2 cellular contexts compared by ENCODE assay signal in the genomic region with DNA sequence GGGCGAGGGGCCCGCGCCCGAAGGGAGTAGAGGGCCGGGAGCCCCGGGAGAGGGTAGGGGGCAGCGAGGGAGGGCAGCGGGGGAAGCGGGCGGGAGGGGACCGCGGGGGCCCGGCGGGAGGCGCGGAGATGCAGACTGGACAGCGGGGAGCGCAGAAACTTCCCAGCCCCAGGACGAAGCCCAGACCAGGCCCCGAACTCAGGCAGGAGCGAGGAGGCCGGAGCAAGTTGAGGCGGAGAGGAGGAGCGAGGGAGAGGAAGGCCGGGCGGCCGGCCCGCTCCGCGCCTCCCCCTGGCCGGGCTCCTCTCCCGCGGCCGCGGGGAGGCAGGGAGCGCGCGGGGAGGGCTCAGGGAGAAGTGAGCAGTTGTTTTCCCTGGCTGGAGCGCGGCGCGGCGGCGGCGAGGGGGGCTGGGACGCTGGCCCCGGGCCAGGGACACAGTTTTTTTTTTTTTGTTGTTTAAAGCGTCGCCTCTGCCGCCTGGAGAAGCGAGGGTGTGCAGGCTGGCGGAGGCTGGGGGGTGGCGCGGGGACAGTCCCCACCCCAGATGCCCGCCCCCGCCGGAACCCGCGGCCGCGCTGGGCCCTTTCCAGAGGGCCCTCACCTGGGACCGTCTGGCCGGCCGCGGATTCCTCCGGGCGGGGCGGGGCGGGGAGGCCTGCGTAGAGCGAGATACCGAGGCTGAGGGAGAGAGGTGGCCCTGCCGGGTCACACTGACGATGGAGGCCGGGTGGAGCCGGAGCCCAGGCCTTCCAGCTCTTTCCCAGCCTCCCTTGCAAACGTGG.
TF ChIP-seq lines count a peak whose summit lies in the region.

A gene (minus strand): TSS at position 358 of the 783 bp plus-strand sequence. CDS start 400 bp downstream, outside the sequence.

TF ChIP-seq in HEK293, 187 proteins besides CTCF, POLR2A, EP300 and RAD21 (continued from another document):
- TF ChIP-seq ZNF416 (tag by site-specific recombination; IDR thresholded peaks at IDR 0.05) (no peak), KLF8 (tag by site-specific recombination; IDR thresholded peaks at IDR 0.05) (peak; percentile 45; the same call in 1 of the 2 replicates), SP3 (tag by site-specific recombination; IDR thresholded peaks at IDR 0.05) (peak; percentile 31), ZNF776 (tag by site-specific recombination; IDR thresholded peaks at IDR 0.05; ENCODE audit: borderline replicate concordance) (no peak), ZNF596 (tag by site-specific recombination; IDR thresholded peaks at IDR 0.05) (no peak), ZNF610 (tag by site-specific recombination; IDR thresholded peaks at IDR 0.05; ENCODE audit: borderline replicate concordance) (0 out of 2 replicates have a peak, but pooled peaks have one; percentile 7), GFI1B (tag by site-specific recombination; IDR thresholded peaks at IDR 0.05) (no peak), ZNF155 (tag by site-specific recombination; IDR thresholded peaks at IDR 0.05) (no peak), ZNF837 (tag by site-specific recombination; IDR thresholded peaks at IDR 0.05) (no peak), GLIS2 (tag by site-specific recombination; IDR thresholded peaks at IDR 0.05) (peak; percentile 40), ZBTB8A (tag by site-specific recombination; IDR thresholded peaks at IDR 0.05) (peak; percentile 52; the same call in 1 of the 2 replicates), ZSCAN30 (tag by site-specific recombination; IDR thresholded peaks at IDR 0.05) (peak; percentile 78), ZBTB48 (tag by site-specific recombination; IDR thresholded peaks at IDR 0.05) (peak; percentile 62), PRDM1 (tag by site-specific recombination; IDR thresholded peaks at IDR 0.05) (no peak), IKZF3 (tag by site-specific recombination; IDR thresholded peaks at IDR 0.05) (peak; percentile 76)
- TF ChIP-seq, protein P1, sequence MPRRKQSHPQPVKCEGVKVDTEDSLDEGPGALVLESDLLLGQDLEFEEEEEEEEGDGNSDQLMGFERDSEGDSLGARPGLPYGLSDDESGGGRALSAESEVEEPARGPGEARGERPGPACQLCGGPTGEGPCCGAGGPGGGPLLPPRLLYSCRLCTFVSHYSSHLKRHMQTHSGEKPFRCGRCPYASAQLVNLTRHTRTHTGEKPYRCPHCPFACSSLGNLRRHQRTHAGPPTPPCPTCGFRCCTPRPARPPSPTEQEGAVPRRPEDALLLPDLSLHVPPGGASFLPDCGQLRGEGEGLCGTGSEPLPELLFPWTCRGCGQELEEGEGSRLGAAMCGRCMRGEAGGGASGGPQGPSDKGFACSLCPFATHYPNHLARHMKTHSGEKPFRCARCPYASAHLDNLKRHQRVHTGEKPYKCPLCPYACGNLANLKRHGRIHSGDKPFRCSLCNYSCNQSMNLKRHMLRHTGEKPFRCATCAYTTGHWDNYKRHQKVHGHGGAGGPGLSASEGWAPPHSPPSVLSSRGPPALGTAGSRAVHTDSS (tag by site-specific recombination; IDR thresholded peaks at IDR 0.05): peak; percentile 58
- TF ChIP-seq, protein P2, sequence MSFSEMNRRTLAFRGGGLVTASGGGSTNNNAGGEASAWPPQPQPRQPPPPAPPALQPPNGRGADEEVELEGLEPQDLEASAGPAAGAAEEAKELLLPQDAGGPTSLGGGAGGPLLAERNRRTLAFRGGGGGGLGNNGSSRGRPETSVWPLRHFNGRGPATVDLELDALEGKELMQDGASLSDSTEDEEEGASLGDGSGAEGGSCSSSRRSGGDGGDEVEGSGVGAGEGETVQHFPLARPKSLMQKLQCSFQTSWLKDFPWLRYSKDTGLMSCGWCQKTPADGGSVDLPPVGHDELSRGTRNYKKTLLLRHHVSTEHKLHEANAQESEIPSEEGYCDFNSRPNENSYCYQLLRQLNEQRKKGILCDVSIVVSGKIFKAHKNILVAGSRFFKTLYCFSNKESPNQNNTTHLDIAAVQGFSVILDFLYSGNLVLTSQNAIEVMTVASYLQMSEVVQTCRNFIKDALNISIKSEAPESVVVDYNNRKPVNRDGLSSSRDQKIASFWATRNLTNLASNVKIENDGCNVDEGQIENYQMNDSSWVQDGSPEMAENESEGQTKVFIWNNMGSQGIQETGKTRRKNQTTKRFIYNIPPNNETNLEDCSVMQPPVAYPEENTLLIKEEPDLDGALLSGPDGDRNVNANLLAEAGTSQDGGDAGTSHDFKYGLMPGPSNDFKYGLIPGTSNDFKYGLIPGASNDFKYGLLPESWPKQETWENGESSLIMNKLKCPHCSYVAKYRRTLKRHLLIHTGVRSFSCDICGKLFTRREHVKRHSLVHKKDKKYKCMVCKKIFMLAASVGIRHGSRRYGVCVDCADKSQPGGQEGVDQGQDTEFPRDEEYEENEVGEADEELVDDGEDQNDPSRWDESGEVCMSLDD (tag by site-specific recombination; IDR thresholded peaks at IDR 0.05): no peak
- TF ChIP-seq, protein P3, sequence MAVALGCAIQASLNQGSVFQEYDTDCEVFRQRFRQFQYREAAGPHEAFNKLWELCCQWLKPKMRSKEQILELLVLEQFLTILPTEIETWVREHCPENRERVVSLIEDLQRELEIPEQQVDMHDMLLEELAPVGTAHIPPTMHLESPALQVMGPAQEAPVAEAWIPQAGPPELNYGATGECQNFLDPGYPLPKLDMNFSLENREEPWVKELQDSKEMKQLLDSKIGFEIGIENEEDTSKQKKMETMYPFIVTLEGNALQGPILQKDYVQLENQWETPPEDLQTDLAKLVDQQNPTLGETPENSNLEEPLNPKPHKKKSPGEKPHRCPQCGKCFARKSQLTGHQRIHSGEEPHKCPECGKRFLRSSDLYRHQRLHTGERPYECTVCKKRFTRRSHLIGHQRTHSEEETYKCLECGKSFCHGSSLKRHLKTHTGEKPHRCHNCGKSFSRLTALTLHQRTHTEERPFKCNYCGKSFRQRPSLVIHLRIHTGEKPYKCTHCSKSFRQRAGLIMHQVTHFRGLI (tag by site-specific recombination; IDR thresholded peaks at IDR 0.05): no peak
- TF ChIP-seq, protein P4, sequence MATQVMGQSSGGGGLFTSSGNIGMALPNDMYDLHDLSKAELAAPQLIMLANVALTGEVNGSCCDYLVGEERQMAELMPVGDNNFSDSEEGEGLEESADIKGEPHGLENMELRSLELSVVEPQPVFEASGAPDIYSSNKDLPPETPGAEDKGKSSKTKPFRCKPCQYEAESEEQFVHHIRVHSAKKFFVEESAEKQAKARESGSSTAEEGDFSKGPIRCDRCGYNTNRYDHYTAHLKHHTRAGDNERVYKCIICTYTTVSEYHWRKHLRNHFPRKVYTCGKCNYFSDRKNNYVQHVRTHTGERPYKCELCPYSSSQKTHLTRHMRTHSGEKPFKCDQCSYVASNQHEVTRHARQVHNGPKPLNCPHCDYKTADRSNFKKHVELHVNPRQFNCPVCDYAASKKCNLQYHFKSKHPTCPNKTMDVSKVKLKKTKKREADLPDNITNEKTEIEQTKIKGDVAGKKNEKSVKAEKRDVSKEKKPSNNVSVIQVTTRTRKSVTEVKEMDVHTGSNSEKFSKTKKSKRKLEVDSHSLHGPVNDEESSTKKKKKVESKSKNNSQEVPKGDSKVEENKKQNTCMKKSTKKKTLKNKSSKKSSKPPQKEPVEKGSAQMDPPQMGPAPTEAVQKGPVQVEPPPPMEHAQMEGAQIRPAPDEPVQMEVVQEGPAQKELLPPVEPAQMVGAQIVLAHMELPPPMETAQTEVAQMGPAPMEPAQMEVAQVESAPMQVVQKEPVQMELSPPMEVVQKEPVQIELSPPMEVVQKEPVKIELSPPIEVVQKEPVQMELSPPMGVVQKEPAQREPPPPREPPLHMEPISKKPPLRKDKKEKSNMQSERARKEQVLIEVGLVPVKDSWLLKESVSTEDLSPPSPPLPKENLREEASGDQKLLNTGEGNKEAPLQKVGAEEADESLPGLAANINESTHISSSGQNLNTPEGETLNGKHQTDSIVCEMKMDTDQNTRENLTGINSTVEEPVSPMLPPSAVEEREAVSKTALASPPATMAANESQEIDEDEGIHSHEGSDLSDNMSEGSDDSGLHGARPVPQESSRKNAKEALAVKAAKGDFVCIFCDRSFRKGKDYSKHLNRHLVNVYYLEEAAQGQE (tag by site-specific recombination; IDR thresholded peaks at IDR 0.05): 0 out of 2 replicates have a peak, but pooled peaks have one; percentile 11

TF ChIP-seq in K562, 482 proteins besides CTCF, POLR2A, EP300 and RAD21 (continued from another document and continues in another):
- TF ChIP-seq, protein P5, sequence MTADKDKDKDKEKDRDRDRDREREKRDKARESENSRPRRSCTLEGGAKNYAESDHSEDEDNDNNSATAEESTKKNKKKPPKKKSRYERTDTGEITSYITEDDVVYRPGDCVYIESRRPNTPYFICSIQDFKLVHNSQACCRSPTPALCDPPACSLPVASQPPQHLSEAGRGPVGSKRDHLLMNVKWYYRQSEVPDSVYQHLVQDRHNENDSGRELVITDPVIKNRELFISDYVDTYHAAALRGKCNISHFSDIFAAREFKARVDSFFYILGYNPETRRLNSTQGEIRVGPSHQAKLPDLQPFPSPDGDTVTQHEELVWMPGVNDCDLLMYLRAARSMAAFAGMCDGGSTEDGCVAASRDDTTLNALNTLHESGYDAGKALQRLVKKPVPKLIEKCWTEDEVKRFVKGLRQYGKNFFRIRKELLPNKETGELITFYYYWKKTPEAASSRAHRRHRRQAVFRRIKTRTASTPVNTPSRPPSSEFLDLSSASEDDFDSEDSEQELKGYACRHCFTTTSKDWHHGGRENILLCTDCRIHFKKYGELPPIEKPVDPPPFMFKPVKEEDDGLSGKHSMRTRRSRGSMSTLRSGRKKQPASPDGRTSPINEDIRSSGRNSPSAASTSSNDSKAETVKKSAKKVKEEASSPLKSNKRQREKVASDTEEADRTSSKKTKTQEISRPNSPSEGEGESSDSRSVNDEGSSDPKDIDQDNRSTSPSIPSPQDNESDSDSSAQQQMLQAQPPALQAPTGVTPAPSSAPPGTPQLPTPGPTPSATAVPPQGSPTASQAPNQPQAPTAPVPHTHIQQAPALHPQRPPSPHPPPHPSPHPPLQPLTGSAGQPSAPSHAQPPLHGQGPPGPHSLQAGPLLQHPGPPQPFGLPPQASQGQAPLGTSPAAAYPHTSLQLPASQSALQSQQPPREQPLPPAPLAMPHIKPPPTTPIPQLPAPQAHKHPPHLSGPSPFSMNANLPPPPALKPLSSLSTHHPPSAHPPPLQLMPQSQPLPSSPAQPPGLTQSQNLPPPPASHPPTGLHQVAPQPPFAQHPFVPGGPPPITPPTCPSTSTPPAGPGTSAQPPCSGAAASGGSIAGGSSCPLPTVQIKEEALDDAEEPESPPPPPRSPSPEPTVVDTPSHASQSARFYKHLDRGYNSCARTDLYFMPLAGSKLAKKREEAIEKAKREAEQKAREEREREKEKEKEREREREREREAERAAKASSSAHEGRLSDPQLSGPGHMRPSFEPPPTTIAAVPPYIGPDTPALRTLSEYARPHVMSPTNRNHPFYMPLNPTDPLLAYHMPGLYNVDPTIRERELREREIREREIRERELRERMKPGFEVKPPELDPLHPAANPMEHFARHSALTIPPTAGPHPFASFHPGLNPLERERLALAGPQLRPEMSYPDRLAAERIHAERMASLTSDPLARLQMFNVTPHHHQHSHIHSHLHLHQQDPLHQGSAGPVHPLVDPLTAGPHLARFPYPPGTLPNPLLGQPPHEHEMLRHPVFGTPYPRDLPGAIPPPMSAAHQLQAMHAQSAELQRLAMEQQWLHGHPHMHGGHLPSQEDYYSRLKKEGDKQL (CRISPR knock-in tag; IDR thresholded peaks at IDR 0.05; ENCODE audit: borderline replicate concordance): no peak
- TF ChIP-seq, protein P6, sequence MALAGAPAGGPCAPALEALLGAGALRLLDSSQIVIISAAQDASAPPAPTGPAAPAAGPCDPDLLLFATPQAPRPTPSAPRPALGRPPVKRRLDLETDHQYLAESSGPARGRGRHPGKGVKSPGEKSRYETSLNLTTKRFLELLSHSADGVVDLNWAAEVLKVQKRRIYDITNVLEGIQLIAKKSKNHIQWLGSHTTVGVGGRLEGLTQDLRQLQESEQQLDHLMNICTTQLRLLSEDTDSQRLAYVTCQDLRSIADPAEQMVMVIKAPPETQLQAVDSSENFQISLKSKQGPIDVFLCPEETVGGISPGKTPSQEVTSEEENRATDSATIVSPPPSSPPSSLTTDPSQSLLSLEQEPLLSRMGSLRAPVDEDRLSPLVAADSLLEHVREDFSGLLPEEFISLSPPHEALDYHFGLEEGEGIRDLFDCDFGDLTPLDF (CRISPR knock-in tag; IDR thresholded peaks at IDR 0.05): no peak
- no peak for TF ChIP-seq ZNF408 (CRISPR knock-in tag; IDR thresholded peaks at IDR 0.05; ENCODE audit: low read depth)
- TF ChIP-seq, protein P7, sequence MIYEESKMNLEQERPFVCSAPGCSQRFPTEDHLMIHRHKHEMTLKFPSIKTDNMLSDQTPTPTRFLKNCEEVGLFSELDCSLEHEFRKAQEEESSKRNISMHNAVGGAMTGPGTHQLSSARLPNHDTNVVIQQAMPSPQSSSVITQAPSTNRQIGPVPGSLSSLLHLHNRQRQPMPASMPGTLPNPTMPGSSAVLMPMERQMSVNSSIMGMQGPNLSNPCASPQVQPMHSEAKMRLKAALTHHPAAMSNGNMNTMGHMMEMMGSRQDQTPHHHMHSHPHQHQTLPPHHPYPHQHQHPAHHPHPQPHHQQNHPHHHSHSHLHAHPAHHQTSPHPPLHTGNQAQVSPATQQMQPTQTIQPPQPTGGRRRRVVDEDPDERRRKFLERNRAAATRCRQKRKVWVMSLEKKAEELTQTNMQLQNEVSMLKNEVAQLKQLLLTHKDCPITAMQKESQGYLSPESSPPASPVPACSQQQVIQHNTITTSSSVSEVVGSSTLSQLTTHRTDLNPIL (CRISPR knock-in tag; IDR thresholded peaks at IDR 0.05): no peak
- no peak for TF ChIP-seq ZNF165 (CRISPR knock-in tag; IDR thresholded peaks at IDR 0.05; ENCODE audit: borderline replicate concordance)
- no peak for TF ChIP-seq PHF21A (IDR thresholded peaks at IDR 0.05; ENCODE audit: borderline replicate concordance, low read depth)
- TF ChIP-seq ZNF143 (CRISPR knock-in tag; IDR thresholded peaks at IDR 0.05): no peak
- no peak for TF ChIP-seq PRPF4 (IDR thresholded peaks at IDR 0.05; ENCODE audit: insufficient read depth, low read depth, low read length, poor library complexity, severe bottlenecking)
- TF ChIP-seq, protein P8, sequence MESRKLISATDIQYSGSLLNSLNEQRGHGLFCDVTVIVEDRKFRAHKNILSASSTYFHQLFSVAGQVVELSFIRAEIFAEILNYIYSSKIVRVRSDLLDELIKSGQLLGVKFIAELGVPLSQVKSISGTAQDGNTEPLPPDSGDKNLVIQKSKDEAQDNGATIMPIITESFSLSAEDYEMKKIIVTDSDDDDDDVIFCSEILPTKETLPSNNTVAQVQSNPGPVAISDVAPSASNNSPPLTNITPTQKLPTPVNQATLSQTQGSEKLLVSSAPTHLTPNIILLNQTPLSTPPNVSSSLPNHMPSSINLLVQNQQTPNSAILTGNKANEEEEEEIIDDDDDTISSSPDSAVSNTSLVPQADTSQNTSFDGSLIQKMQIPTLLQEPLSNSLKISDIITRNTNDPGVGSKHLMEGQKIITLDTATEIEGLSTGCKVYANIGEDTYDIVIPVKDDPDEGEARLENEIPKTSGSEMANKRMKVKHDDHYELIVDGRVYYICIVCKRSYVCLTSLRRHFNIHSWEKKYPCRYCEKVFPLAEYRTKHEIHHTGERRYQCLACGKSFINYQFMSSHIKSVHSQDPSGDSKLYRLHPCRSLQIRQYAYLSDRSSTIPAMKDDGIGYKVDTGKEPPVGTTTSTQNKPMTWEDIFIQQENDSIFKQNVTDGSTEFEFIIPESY (CRISPR knock-in tag; IDR thresholded peaks at IDR 0.05): no peak
- peak; percentile 63 to 97; a peak in 2 of 4 replicates for TF ChIP-seq MAZ (CRISPR knock-in tag; conservative IDR thresholded peaks at IDR 0.05 in 1 of 2, IDR thresholded peaks at IDR 0.05 in 1 of 2)
- TF ChIP-seq, protein P9, sequence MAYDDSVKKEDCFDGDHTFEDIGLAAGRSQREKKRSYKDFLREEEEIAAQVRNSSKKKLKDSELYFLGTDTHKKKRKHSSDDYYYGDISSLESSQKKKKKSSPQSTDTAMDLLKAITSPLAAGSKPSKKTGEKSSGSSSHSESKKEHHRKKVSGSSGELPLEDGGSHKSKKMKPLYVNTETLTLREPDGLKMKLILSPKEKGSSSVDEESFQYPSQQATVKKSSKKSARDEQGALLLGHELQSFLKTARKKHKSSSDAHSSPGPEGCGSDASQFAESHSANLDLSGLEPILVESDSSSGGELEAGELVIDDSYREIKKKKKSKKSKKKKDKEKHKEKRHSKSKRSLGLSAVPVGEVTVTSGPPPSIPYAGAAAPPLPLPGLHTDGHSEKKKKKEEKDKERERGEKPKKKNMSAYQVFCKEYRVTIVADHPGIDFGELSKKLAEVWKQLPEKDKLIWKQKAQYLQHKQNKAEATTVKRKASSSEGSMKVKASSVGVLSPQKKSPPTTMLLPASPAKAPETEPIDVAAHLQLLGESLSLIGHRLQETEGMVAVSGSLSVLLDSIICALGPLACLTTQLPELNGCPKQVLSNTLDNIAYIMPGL (CRISPR knock-in tag; IDR thresholded peaks at IDR 0.05): no peak
- no peak for TF ChIP-seq ZNF778 (CRISPR knock-in tag; IDR thresholded peaks at IDR 0.05)
